In genomic region chr16:2147981-2148671, GRCh38 we compare ENCODE assay signal across 8 cellular contexts. TPM values are rescaled to one million over a fixed set of nuclear protein-coding genes. Genes with fewer than 3 reads are reported as not detected.
DNase-seq lines count a peak whose midpoint lies in the region; ATAC-seq and TF ChIP-seq lines count a peak whose summit lies in the region.

Gene RAB26 (plus strand): TSS chr16:2148625. CDS start chr16:2148784, 159 bp downstream.

- no peak within 1 kb of the TSS for H3K27ac Mint-ChIP-seq in endodermal cell
- no peak within 1 kb of the TSS for H3K27ac Mint-ChIP-seq in stimulated activated naive CD8-positive, alpha-beta T cell treated with anti-CD3 and anti-CD28 coated beads, Interleukin-15, Interleukin-2, amounts not matched to agents 100 ng/mL and 50 ng/mL, for 24 hours

- WGBS in endodermal cell (ENCODE audit: insufficient coverage in 1 of 2, insufficient read length in 1 of 2), 2 experiments: 10 to 26% methylated on average over 15 to 55 of the region's 55 CpGs

- CTCF ChIA-PET in HEK293 (lab: Yijun Ruan, JAX): interaction anchor here (0.6 to 2.8 kb wide), 3 partner anchors 9 to 144 kb away, joined by 5 to 13 read pairs (median 6); no protein-coding TSS in a partner anchor

- H3K4me3 Mint-ChIP-seq in endodermal cell: peak within 1 kb of the TSS; percentile 54
- peak within 1 kb of the TSS; percentile 13 for H3K4me3 Mint-ChIP-seq in stimulated activated naive CD8-positive, alpha-beta T cell treated with anti-CD3 and anti-CD28 coated beads, Interleukin-15, Interleukin-2, amounts not matched to agents 100 ng/mL and 50 ng/mL, for 24 hours

- H3K36me3 ChIP-seq in HEK293 (ENCODE audit: control insufficient read depth in 2 of 2, insufficient read depth in 1 of 2, low read length in 2 of 2) (peaks cover 0 to 22% of the 10 kb centered on the region in 2 experiments; a peak in 2 of 3 replicates), endodermal cell (ENCODE audit: control insufficient read depth, insufficient read depth, low read length) (peaks cover 18% of the 10 kb centered on the region)

- ATAC-seq in HG03280 (IDR thresholded peaks at IDR 0.05; ENCODE audit: unreplicated experiment): no peak

- H3K27ac ChIP-seq in HEK293 (ENCODE audit: extremely low read depth, low read depth, low read length) (peak within 1 kb of the TSS; percentile 44; the same call in 1 of the 2 replicates), endodermal cell (ENCODE audit: low read depth, low read length) (peak within 1 kb of the TSS; percentile 36)

- no peaks in the 10 kb centered on the region for H3K9me3 ChIP-seq in HEK293 (ENCODE audit: control insufficient read depth, insufficient read depth, low read depth, low read length)
- H3K9me3 ChIP-seq in endodermal cell (ENCODE audit: control insufficient read depth, low read length): no peaks in the 10 kb centered on the region

- POLR2A ChIA-PET in HEK293 (lab: Yijun Ruan, JAX): interaction anchor here (1.3 to 2.1 kb wide), 3 partner anchors 19 to 183 kb away, joined by 4 to 9 read pairs (median 4); partner anchors contain the start of genes ECI1 and RPS2

- peaks cover 16% of the 10 kb centered on the region for H3K27me3 Mint-ChIP-seq in endodermal cell (ENCODE audit: insufficient read depth)
- no peaks in the 10 kb centered on the region for H3K27me3 Mint-ChIP-seq in stimulated activated naive CD8-positive, alpha-beta T cell treated with anti-CD3 and anti-CD28 coated beads, Interleukin-15, Interleukin-2, amounts not matched to agents 100 ng/mL and 50 ng/mL, for 24 hours

- H3K4me1 ChIP-seq in HEK293 (ENCODE audit: control insufficient read depth, insufficient read depth, low read length) (peaks cover 4% of the 10 kb centered on the region), endodermal cell (ENCODE audit: control insufficient read depth, insufficient read depth, low read length) (peaks cover 23% of the 10 kb centered on the region)

- no peaks in the 10 kb centered on the region for H3K9me3 Mint-ChIP-seq in endodermal cell
- no peaks in the 10 kb centered on the region for H3K9me3 Mint-ChIP-seq in stimulated activated naive CD8-positive, alpha-beta T cell treated with anti-CD3 and anti-CD28 coated beads, Interleukin-15, Interleukin-2, amounts not matched to agents 100 ng/mL and 50 ng/mL, for 24 hours

- DNase-seq in AML-193 (lab: John Stamatoyannopoulos, UW) (peak; percentile 14 to 22), NCI-H446 (lab: John Stamatoyannopoulos, UW) (peak; percentile 89 to 96), endodermal cell (peak; percentile 93), lung microvascular endothelial cell (ENCODE audit: low read depth in 2 of 2) (peak; percentile 50 to 83)
- DNase-seq in activated CD8-positive, alpha-beta memory T cell treated with anti-CD3 and anti-CD28 coated beads for 24 hours: peak; percentile 72

- no peaks in the 10 kb centered on the region for H3K27me3 ChIP-seq in endodermal cell (ENCODE audit: control insufficient read depth, insufficient read depth, low read length, poor library complexity, severe bottlenecking)

- H3K9ac ChIP-seq in endodermal cell (ENCODE audit: extremely low read depth, low read length, poor library complexity, severe bottlenecking): peak within 1 kb of the TSS; percentile 30

- TF ChIP-seq CTCF in HEK293 (tag by site-specific recombination; IDR thresholded peaks at IDR 0.05) (peak; percentile 18; the same call in 1 of the 2 replicates), endodermal cell (conservative IDR thresholded peaks at IDR 0.05) (no peak)

- H3K4me1 Mint-ChIP-seq in endodermal cell: peaks cover 24% of the 10 kb centered on the region
- peaks cover 18% of the 10 kb centered on the region for H3K4me1 Mint-ChIP-seq in stimulated activated naive CD8-positive, alpha-beta T cell treated with anti-CD3 and anti-CD28 coated beads, Interleukin-15, Interleukin-2, amounts not matched to agents 100 ng/mL and 50 ng/mL, for 24 hours (ENCODE audit: low read depth)

- peaks cover 11% of the 10 kb centered on the region for H3K36me3 Mint-ChIP-seq in endodermal cell (ENCODE audit: low read depth)
- H3K36me3 Mint-ChIP-seq in stimulated activated naive CD8-positive, alpha-beta T cell treated with anti-CD3 and anti-CD28 coated beads, Interleukin-15, Interleukin-2, amounts not matched to agents 100 ng/mL and 50 ng/mL, for 24 hours (ENCODE audit: low read depth): peaks cover 20% of the 10 kb centered on the region

- H3K4me3 ChIP-seq in HEK293 (ENCODE audit: low read depth, low read length) (peak within 1 kb of the TSS; percentile 43), endodermal cell (ENCODE audit: low read length) (peak within 1 kb of the TSS; percentile 73)

TF ChIP-seq in HEK293, 187 proteins besides CTCF, POLR2A, EP300 and RAD21 (continues in another document):
- TF ChIP-seq PRDM1 (tag by site-specific recombination; IDR thresholded peaks at IDR 0.05) (no peak), ZNF423 (tag by site-specific recombination; IDR thresholded peaks at IDR 0.05) (peak; percentile 75; the same call in 1 of the 2 replicates), ZNF792 (tag by site-specific recombination; IDR thresholded peaks at IDR 0.05) (no peak), ZNF16 (tag by site-specific recombination; IDR thresholded peaks at IDR 0.05; ENCODE audit: low read depth) (no peak), ZNF350 (tag by site-specific recombination; IDR thresholded peaks at IDR 0.05) (no peak), SP2 (tag by site-specific recombination; IDR thresholded peaks at IDR 0.05) (peak; percentile 47), AEBP2 (tag by site-specific recombination; IDR thresholded peaks at IDR 0.05; ENCODE audit: borderline replicate concordance) (no peak), ZNF596 (tag by site-specific recombination; IDR thresholded peaks at IDR 0.05) (no peak), ZNF10 (tag by site-specific recombination; IDR thresholded peaks at IDR 0.05) (no peak), ZNF174 (tag by site-specific recombination; IDR thresholded peaks at IDR 0.05) (no peak), SETDB1 (IDR thresholded peaks at IDR 0.05; ENCODE audit: insufficient read length, low read length) (no peak), ZNF121 (tag by site-specific recombination; IDR thresholded peaks at IDR 0.05) (no peak), ZNF366 (tag by site-specific recombination; conservative IDR thresholded peaks at IDR 0.05) (no peak), GLI4 (tag by site-specific recombination; IDR thresholded peaks at IDR 0.05) (no peak), ZNF335 (tag by site-specific recombination; conservative IDR thresholded peaks at IDR 0.05) (peak; percentile 41; the same call in 1 of the 2 replicates), ZFP41 (tag by site-specific recombination; IDR thresholded peaks at IDR 0.05; ENCODE audit: borderline replicate concordance) (no peak), ZIC2 (tag by site-specific recombination; IDR thresholded peaks at IDR 0.05) (peak; percentile 100), ZNF394 (tag by site-specific recombination; IDR thresholded peaks at IDR 0.05; ENCODE audit: borderline replicate concordance) (no peak), ZBTB7A (tag by site-specific recombination; IDR thresholded peaks at IDR 0.05; ENCODE audit: low read depth) (peak; percentile 51; the same call in 1 of the 2 replicates), REPIN1 (tag by site-specific recombination; IDR thresholded peaks at IDR 0.05; ENCODE audit: low read depth) (no peak), ZNF664 (tag by site-specific recombination; IDR thresholded peaks at IDR 0.05) (no peak), ZNF214 (tag by site-specific recombination; IDR thresholded peaks at IDR 0.05; ENCODE audit: borderline replicate concordance) (no peak), SP3 (tag by site-specific recombination; IDR thresholded peaks at IDR 0.05) (peak; percentile 67; the same call in 1 of the 2 replicates)
- TF ChIP-seq, protein P1, sequence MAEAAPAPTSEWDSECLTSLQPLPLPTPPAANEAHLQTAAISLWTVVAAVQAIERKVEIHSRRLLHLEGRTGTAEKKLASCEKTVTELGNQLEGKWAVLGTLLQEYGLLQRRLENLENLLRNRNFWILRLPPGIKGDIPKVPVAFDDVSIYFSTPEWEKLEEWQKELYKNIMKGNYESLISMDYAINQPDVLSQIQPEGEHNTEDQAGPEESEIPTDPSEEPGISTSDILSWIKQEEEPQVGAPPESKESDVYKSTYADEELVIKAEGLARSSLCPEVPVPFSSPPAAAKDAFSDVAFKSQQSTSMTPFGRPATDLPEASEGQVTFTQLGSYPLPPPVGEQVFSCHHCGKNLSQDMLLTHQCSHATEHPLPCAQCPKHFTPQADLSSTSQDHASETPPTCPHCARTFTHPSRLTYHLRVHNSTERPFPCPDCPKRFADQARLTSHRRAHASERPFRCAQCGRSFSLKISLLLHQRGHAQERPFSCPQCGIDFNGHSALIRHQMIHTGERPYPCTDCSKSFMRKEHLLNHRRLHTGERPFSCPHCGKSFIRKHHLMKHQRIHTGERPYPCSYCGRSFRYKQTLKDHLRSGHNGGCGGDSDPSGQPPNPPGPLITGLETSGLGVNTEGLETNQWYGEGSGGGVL (tag by site-specific recombination; IDR thresholded peaks at IDR 0.05): no peak
- TF ChIP-seq, protein P2, sequence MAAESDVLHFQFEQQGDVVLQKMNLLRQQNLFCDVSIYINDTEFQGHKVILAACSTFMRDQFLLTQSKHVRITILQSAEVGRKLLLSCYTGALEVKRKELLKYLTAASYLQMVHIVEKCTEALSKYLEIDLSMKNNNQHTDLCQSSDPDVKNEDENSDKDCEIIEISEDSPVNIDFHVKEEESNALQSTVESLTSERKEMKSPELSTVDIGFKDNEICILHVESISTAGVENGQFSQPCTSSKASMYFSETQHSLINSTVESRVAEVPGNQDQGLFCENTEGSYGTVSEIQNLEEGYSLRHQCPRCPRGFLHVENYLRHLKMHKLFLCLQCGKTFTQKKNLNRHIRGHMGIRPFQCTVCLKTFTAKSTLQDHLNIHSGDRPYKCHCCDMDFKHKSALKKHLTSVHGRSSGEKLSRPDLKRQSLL (tag by site-specific recombination; IDR thresholded peaks at IDR 0.05): no peak

RNA-seq across cellular contexts. Expression of gene RAB26, which starts in this region (rescaled TPM):
- total RNA-seq in endodermal cell (1 to 10 TPM; 3.2 to 4.9 TPM), lung microvascular endothelial cell (0.20 and 0.65 TPM in 2 replicates)
- 5.8 TPM for polyA plus RNA-seq in endodermal cell (2013, experiment 1 of 2)
- 4.6 TPM for polyA plus RNA-seq in endodermal cell (2013, experiment 2 of 2)

Comparison
In these comparisons a context has a peak if more than half of its experiments do, and no peak if none do; other contexts are left out.
1. Peak in DNase-seq in lung microvascular endothelial cell; RNA of the gene not detected or under 1 TPM.
2. DNase-seq: peak in every context shown above with its lines; median percentile 93 in endodermal cell; 92 in NCI-H446; 72 in activated CD8-positive, alpha-beta memory T cell treated with anti-CD3 and anti-CD28 coated beads for 24 hours; 66 in lung microvascular endothelial cell; 18 in AML-193.